In the genomic region with DNA sequence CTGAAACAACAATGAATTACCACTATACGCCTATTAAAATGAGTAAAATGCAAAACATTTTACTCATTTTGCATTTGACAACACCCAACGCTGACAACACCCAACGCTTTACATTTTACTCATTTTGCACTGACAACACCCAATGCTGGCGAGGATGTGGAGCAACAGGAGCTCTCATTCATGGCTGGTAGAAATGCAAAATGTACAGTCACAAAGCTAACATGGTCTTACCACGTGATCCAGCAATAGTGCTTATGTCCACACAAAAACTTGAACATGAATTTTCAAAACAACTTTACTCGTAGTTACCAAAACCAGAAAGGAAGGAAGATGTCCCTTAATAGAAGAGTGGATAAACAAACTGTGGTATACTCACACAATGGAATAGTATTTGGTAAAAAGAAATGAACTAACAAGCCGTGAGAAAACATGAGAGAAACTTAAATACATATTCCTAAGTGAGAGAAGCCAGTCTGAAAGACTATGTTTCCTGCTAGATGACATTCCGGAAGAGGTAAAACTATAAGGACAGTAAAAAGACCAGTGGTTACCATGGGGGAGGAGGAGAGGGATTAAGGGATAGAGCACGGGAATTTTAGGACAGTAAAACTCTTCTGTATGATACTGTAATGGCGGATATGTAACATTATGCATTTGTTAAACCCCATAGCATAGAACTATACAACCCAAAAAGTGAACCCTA, we compare ENCODE assay signal across 40 cellular contexts. TPM values are rescaled to one million over a fixed set of nuclear protein-coding genes. Genes with fewer than 3 reads are reported as not detected.
"Had no signal": no experiment of that assay in that cellular context is flagged by ENCODE, and none has a peak within 500 bp of the region (broad histone marks: within the 10 kb centered on the region; RNA-seq: fewer than 3 reads in every experiment).

No MANE protein-coding gene starts in this region.

- H3K4me3 ChIP-seq: ascending aorta, cardiac muscle cell had no signal

- H3K4me1 Mint-ChIP-seq: activated CD4-positive, alpha-beta T cell treated with anti-CD3 and anti-CD28 coated beads, Interleukin-2, amount 10 ng/mL, durations not matched to agents 7 days and 5 days; activated naive CD4-positive, alpha-beta T cell treated with anti-CD3 and anti-CD28 coated beads, Interleukin-2, amount 10 ng/mL, durations not matched to agents 7 days and 5 days; activated naive CD8-positive, alpha-beta T cell treated with anti-CD3 and anti-CD28 coated beads, Interleukin-2, amount 10 ng/mL, durations not matched to agents 7 days and 5 days; activated naive CD8-positive, alpha-beta T cell treated with anti-CD3 and anti-CD28 coated beads, Interleukin-2, amount 50 U/mL, for 24 hours; brain; central memory CD8-positive, alpha-beta T cell; WTC11 had no signal

- H3K9me3 ChIP-seq: ascending aorta had no signal

- ATAC-seq: activated CD4-positive, alpha-beta T cell treated with anti-CD3 and anti-CD28 coated beads for 36 hours; activated CD4-positive, CD25-positive, alpha-beta regulatory T cell treated with anti-CD3 and anti-CD28 coated beads, Interleukin-2, amount 50 U/mL, for 24 hours; activated CD8-positive, alpha-beta memory T cell treated with anti-CD3 and anti-CD28 coated beads, Interleukin-2, amount 10 ng/mL, durations not matched to agents 7 days and 5 days; activated CD8-positive, alpha-beta T cell treated with anti-CD3 and anti-CD28 coated beads, Interleukin-2, amount 10 ng/mL, durations not matched to agents 7 days and 5 days; activated naive CD8-positive, alpha-beta T cell treated with anti-CD3 and anti-CD28 coated beads, Interleukin-2, amount 50 U/mL, for 24 hours; WTC11 had no signal

- H3K9me3 Mint-ChIP-seq: activated CD4-positive, alpha-beta memory T cell treated with anti-CD3 and anti-CD28 coated beads, Interleukin-2, amount 10 ng/mL, durations not matched to agents 7 days and 5 days; activated CD4-positive, alpha-beta T cell treated with anti-CD3 and anti-CD28 coated beads, Interleukin-2, amount 10 ng/mL, durations not matched to agents 7 days and 5 days; activated naive CD4-positive, alpha-beta T cell treated with anti-CD3 and anti-CD28 coated beads, Interleukin-2, amount 10 ng/mL, durations not matched to agents 7 days and 5 days; activated naive CD4-positive, alpha-beta T cell treated with anti-CD3 and anti-CD28 coated beads, Interleukin-2, amount 50 U/mL, for 24 hours; activated naive CD8-positive, alpha-beta T cell treated with anti-CD3 and anti-CD28 coated beads, Interleukin-2, amount 10 ng/mL, durations not matched to agents 7 days and 5 days; activated naive CD8-positive, alpha-beta T cell treated with anti-CD3 and anti-CD28 coated beads, Interleukin-2, amount 50 U/mL, for 24 hours; activated T-cell treated with anti-CD3 and anti-CD28 coated beads, Interleukin-2, amount 50 U/mL, for 24 hours; activated T-helper 2 cell treated with anti-CD3 and anti-CD28 coated beads, Interferon-gamma antibody, Interleukin-2, Interleukin-4, amounts not matched to agents 10 μg/mL and 5 μg/mL and 100 μg/mL, durations not matched to agents 14 hours and 24 hours and 36 hours; central memory CD8-positive, alpha-beta T cell; T-helper 1 cell treated with Interleukin-12 subunit alpha and Interleukin-12 subunit beta and Interleukin-4 antibody, amounts not matched to agents 30 μg/mL and 1 μg/mL, for 36 hours; T-helper 2 cell treated with Interferon-gamma antibody and Interleukin-4, amounts not matched to agents 5 μg/mL and 100 μg/mL, for 36 hours had no signal

- H3K27me3 ChIP-seq: ascending aorta, cardiac muscle cell had no signal

- H3K4me3 Mint-ChIP-seq: activated CD4-positive, alpha-beta memory T cell treated with anti-CD3 and anti-CD28 coated beads, Interleukin-2, amount 10 ng/mL, durations not matched to agents 7 days and 5 days; activated CD4-positive, alpha-beta T cell treated with anti-CD3 and anti-CD28 coated beads for 36 hours; activated CD4-positive, alpha-beta T cell treated with anti-CD3 and anti-CD28 coated beads, Interleukin-2, amount 10 ng/mL, durations not matched to agents 7 days and 5 days; activated CD8-positive, alpha-beta memory T cell treated with anti-CD3 and anti-CD28 coated beads, Interleukin-2, amount 10 ng/mL, durations not matched to agents 7 days and 5 days; activated CD8-positive, alpha-beta T cell treated with anti-CD3 and anti-CD28 coated beads, Interleukin-2, amount 10 ng/mL, durations not matched to agents 7 days and 5 days; activated naive CD4-positive, alpha-beta T cell treated with anti-CD3 and anti-CD28 coated beads, Interleukin-2, amount 10 ng/mL, durations not matched to agents 7 days and 5 days; activated naive CD4-positive, alpha-beta T cell treated with anti-CD3 and anti-CD28 coated beads, Interleukin-2, amount 50 U/mL, for 24 hours; activated naive CD8-positive, alpha-beta T cell; activated naive CD8-positive, alpha-beta T cell treated with anti-CD3 and anti-CD28 coated beads, Interleukin-2, amount 10 ng/mL, durations not matched to agents 7 days and 5 days; activated naive CD8-positive, alpha-beta T cell treated with anti-CD3 and anti-CD28 coated beads, Interleukin-2, amount 50 U/mL, for 24 hours; activated T-cell treated with anti-CD3 and anti-CD28 coated beads, Interleukin-2, amount 50 U/mL, for 24 hours; brain; central memory CD8-positive, alpha-beta T cell; T-helper 1 cell treated with Interleukin-12 subunit alpha and Interleukin-12 subunit beta and Interleukin-4 antibody, amounts not matched to agents 30 μg/mL and 1 μg/mL, for 36 hours; T-helper 2 cell treated with Interferon-gamma antibody and Interleukin-4, amounts not matched to agents 5 μg/mL and 100 μg/mL, for 36 hours; WTC11 had no signal

- FAIRE-seq: bronchial epithelial cell, TTC549 had no signal

- H3K4me1 ChIP-seq: ascending aorta had no signal

- H3K36me3 ChIP-seq: ascending aorta, cardiac muscle cell, WERI-Rb-1 had no signal

- DNase-seq: activated CD4-positive, alpha-beta memory T cell treated with anti-CD3 and anti-CD28 coated beads, Interleukin-2, amount 10 ng/mL, durations not matched to agents 7 days and 5 days; activated CD4-positive, alpha-beta T cell treated with anti-CD3 and anti-CD28 coated beads for 1 hour; activated CD4-positive, alpha-beta T cell treated with anti-CD3 and anti-CD28 coated beads for 36 hours; activated CD4-positive, alpha-beta T cell treated with anti-CD3 and anti-CD28 coated beads for 48 hours; activated CD4-positive, alpha-beta T cell treated with anti-CD3 and anti-CD28 coated beads, Interleukin-2, amount 10 ng/mL, durations not matched to agents 7 days and 5 days; activated CD4-positive, alpha-beta T cell treated with anti-CD3 and anti-CD28 coated beads, Interleukin-2, amount 50 U/mL, for 48 hours; activated CD4-positive, CD25-positive, alpha-beta regulatory T cell; activated CD8-positive, alpha-beta memory T cell treated with anti-CD3 and anti-CD28 coated beads for 24 hours; activated CD8-positive, alpha-beta memory T cell treated with anti-CD3 and anti-CD28 coated beads, Interleukin-2, amount 10 ng/mL, durations not matched to agents 7 days and 5 days; activated CD8-positive, alpha-beta memory T cell treated with anti-CD3 and anti-CD28 coated beads, Interleukin-2, amount 50 U/mL, for 48 hours; activated CD8-positive, alpha-beta T cell treated with anti-CD3 and anti-CD28 coated beads, Interleukin-2, amount 10 ng/mL, durations not matched to agents 7 days and 5 days; activated effector memory CD4-positive, alpha-beta T cell treated with Interleukin-2 at 50 U/mL for 16 hours; activated gamma-delta T cell; activated naive CD4-positive, alpha-beta T cell treated with anti-CD3 and anti-CD28 coated beads, Interleukin-2, amount 10 ng/mL, durations not matched to agents 7 days and 5 days; activated naive CD4-positive, alpha-beta T cell treated with Interleukin-2 at 50 U/mL for 16 hours; activated naive CD8-positive, alpha-beta T cell treated with anti-CD3 and anti-CD28 coated beads, Interleukin-2, amount 10 ng/mL, durations not matched to agents 7 days and 5 days; activated naive CD8-positive, alpha-beta T cell treated with anti-CD3 and anti-CD28 coated beads, Interleukin-2, amount 50 U/mL, for 24 hours; activated T-cell treated with anti-CD3 and anti-CD28 coated beads, Interleukin-2, amount 50 U/mL, for 24 hours; activated T-cell treated with anti-CD3 and anti-CD28 coated beads, Interleukin-2, amount 50 U/mL, for 48 hours; amygdala; anterior cingulate cortex; caudate nucleus; cerebellar nuclear complex; T-helper 1 cell; T-helper 2 cell; T-helper 9 cell; WERI-Rb-1 had no signal

- H3K36me3 Mint-ChIP-seq: activated CD8-positive, alpha-beta memory T cell treated with anti-CD3 and anti-CD28 coated beads, Interleukin-2, amount 10 ng/mL, durations not matched to agents 7 days and 5 days; activated naive CD4-positive, alpha-beta T cell treated with anti-CD3 and anti-CD28 coated beads, Interleukin-2, amount 10 ng/mL, durations not matched to agents 7 days and 5 days; activated naive CD8-positive, alpha-beta T cell treated with anti-CD3 and anti-CD28 coated beads, Interleukin-2, amount 10 ng/mL, durations not matched to agents 7 days and 5 days; WTC11 had no signal

- H3K27ac Mint-ChIP-seq: activated CD4-positive, alpha-beta memory T cell treated with anti-CD3 and anti-CD28 coated beads, Interleukin-2, amount 10 ng/mL, durations not matched to agents 7 days and 5 days; activated CD4-positive, alpha-beta T cell treated with anti-CD3 and anti-CD28 coated beads for 36 hours; activated CD4-positive, alpha-beta T cell treated with anti-CD3 and anti-CD28 coated beads, Interleukin-2, amount 10 ng/mL, durations not matched to agents 7 days and 5 days; activated CD8-positive, alpha-beta memory T cell treated with anti-CD3 and anti-CD28 coated beads, Interleukin-2, amount 10 ng/mL, durations not matched to agents 7 days and 5 days; activated CD8-positive, alpha-beta T cell treated with anti-CD3 and anti-CD28 coated beads, Interleukin-2, amount 10 ng/mL, durations not matched to agents 7 days and 5 days; activated naive CD4-positive, alpha-beta T cell treated with anti-CD3 and anti-CD28 coated beads, Interleukin-2, amount 10 ng/mL, durations not matched to agents 7 days and 5 days; activated naive CD4-positive, alpha-beta T cell treated with anti-CD3 and anti-CD28 coated beads, Interleukin-2, amount 50 U/mL, for 24 hours; activated naive CD8-positive, alpha-beta T cell; activated naive CD8-positive, alpha-beta T cell treated with anti-CD3 and anti-CD28 coated beads, Interleukin-2, amount 10 ng/mL, durations not matched to agents 7 days and 5 days; activated naive CD8-positive, alpha-beta T cell treated with anti-CD3 and anti-CD28 coated beads, Interleukin-2, amount 50 U/mL, for 24 hours; activated T-cell treated with anti-CD3 and anti-CD28 coated beads, Interleukin-2, amount 50 U/mL, for 24 hours; activated T-helper 2 cell treated with anti-CD3 and anti-CD28 coated beads, Interferon-gamma antibody, Interleukin-2, Interleukin-4, amounts not matched to agents 10 μg/mL and 5 μg/mL and 100 μg/mL, durations not matched to agents 14 hours and 24 hours and 36 hours; brain; T-helper 1 cell treated with Interleukin-12 subunit alpha and Interleukin-12 subunit beta and Interleukin-4 antibody, amounts not matched to agents 30 μg/mL and 1 μg/mL, for 36 hours; T-helper 2 cell treated with Interferon-gamma antibody and Interleukin-4, amounts not matched to agents 5 μg/mL and 100 μg/mL, for 36 hours; WTC11 had no signal

- H3K27ac ChIP-seq: ascending aorta, cardiac muscle cell, WERI-Rb-1 had no signal

RNA-seq across cellular contexts. Expression of gene ESAM, which starts 49.5 kb away (rescaled TPM):
- total RNA-seq: bronchial epithelial cell had no signal

RNA-seq across cellular contexts. Expression of gene VSIG2, which starts 59.5 kb away (rescaled TPM):
- total RNA-seq: activated CD4-positive, alpha-beta T cell treated with anti-CD3 and anti-CD28 coated beads for 36 hours; activated CD8-positive, alpha-beta memory T cell treated with anti-CD3 and anti-CD28 coated beads, Interleukin-2, amount 10 ng/mL, durations not matched to agents 7 days and 5 days; activated CD8-positive, alpha-beta T cell treated with anti-CD3 and anti-CD28 coated beads, Interleukin-2, amount 10 ng/mL, durations not matched to agents 7 days and 5 days; activated T-helper 2 cell treated with anti-CD3 and anti-CD28 coated beads, Interferon-gamma antibody, Interleukin-2, Interleukin-4, amounts not matched to agents 10 μg/mL and 5 μg/mL and 100 μg/mL, durations not matched to agents 14 hours and 24 hours and 36 hours; ascending aorta; cardiac muscle cell had no signal
- polyA plus RNA-seq: cardiac muscle cell had no signal
